Comparison of ENCODE assay signal across 8 cellular contexts in genomic region chr22:49992921-49993648, GRCh38. TPM values are rescaled to one million over a fixed set of nuclear protein-coding genes. Genes with fewer than 3 reads are reported as not detected.
DNase-seq lines count a peak whose midpoint lies in the region; ATAC-seq and TF ChIP-seq lines count a peak whose summit lies in the region.

No MANE protein-coding gene starts in this region.

- H3K4me3 Mint-ChIP-seq in activated T-helper 17 cell treated with anti-CD3 and anti-CD28 coated beads, Interleukin-2, amount 50 U/mL, for 72 hours = peak overlapping the region; percentile 20

- no peaks in the 10 kb centered on the region for H3K36me3 Mint-ChIP-seq in activated T-helper 17 cell treated with anti-CD3 and anti-CD28 coated beads, Interleukin-2, amount 50 U/mL, for 72 hours (ENCODE audit: low read depth)

- no peaks in the 10 kb centered on the region for H3K27me3 ChIP-seq in foreskin keratinocyte
- no peaks in the 10 kb centered on the region for H3K27me3 ChIP-seq in osteoblast (ENCODE audit: insufficient read depth, low read length)
- H3K27me3 ChIP-seq in upper lobe of left lung = no peaks in the 10 kb centered on the region

- no peaks in the 10 kb centered on the region for H4K20me1 ChIP-seq in OCI-LY7 (ENCODE audit: insufficient read depth, low read length)
- no peaks in the 10 kb centered on the region for H4K20me1 ChIP-seq in osteoblast (ENCODE audit: insufficient read depth, low read length)

- no peaks in the 10 kb centered on the region for H3K9me2 ChIP-seq in OCI-LY7 (ENCODE audit: insufficient read depth, low read length)

- intact Hi-C loops in OCI-LY7 (cut with micrococcal nuclease; ENCODE audit: unreplicated experiment) = loop anchor here (1.0 to 5.0 kb wide), 2 partner anchors 39 to 63 kb away; no protein-coding TSS in a partner anchor

- H3K4me2 ChIP-seq in OCI-LY7 (ENCODE audit: low read length) = 0 out of 2 replicates have a peak overlapping the region, but pooled peaks have one; percentile 13
- no peak overlapping the region for H3K4me2 ChIP-seq in osteoblast (ENCODE audit: insufficient read depth, low read length)

- peak overlapping the region; percentile 56 for H3K27ac Mint-ChIP-seq in activated T-helper 17 cell treated with anti-CD3 and anti-CD28 coated beads, Interleukin-2, amount 50 U/mL, for 72 hours

- H3K4me1 ChIP-seq in OCI-LY7 (ENCODE audit: insufficient read depth, low read length, poor library complexity, severe bottlenecking) (peaks cover 10% of the 10 kb centered on the region), foreskin keratinocyte (no peaks in the 10 kb centered on the region), osteoblast (ENCODE audit: insufficient read depth, low read length) (no peaks in the 10 kb centered on the region), upper lobe of left lung (peaks cover 7 to 8% (median 7%) of the 10 kb centered on the region in 4 donors)

- TF ChIP-seq CTCF in OCI-LY7 (conservative IDR thresholded peaks at IDR 0.05; ENCODE audit: low read length) = peak; percentile 80
- TF ChIP-seq CTCF in foreskin keratinocyte (conservative IDR thresholded peaks at IDR 0.05) = peak; percentile 76
- TF ChIP-seq CTCF in osteoblast (IDR thresholded peaks at IDR 0.05; ENCODE audit: extremely low read depth, low read depth, low read length) = peak; percentile 68
- peak; percentile 81 to 89 (median 88) for TF ChIP-seq CTCF in upper lobe of left lung (IDR thresholded peaks at IDR 0.05)

- H3K9me3 Mint-ChIP-seq in activated T-helper 17 cell treated with anti-CD3 and anti-CD28 coated beads, Interleukin-2, amount 50 U/mL, for 72 hours = peaks cover 6% of the 10 kb centered on the region

- no peak for TF ChIP-seq POLR2A in upper lobe of left lung (IDR thresholded peaks at IDR 0.05)

- peak; percentile 98 for ATAC-seq in activated T-helper 17 cell treated with anti-CD3 and anti-CD28 coated beads, Interleukin-2, amount 50 U/mL, for 72 hours (replicated peaks)
- peak; percentile 70 for ATAC-seq in foreskin keratinocyte
- ATAC-seq in upper lobe of left lung (ENCODE audit: low FRiP score in 2 of 2) = peak; percentile 76 to 77

- H2AFZ ChIP-seq in OCI-LY7 (ENCODE audit: low read length) (no peak overlapping the region), osteoblast (ENCODE audit: low read length) (no peak overlapping the region)

- BruUV-seq in OCI-LY7 (replicated peaks; lab: Mats Ljungman, UMichigan) = no TSS peak

- peaks cover 9% of the 10 kb centered on the region for H3K9me3 ChIP-seq in OCI-LY7 (ENCODE audit: low read length)
- H3K9me3 ChIP-seq in osteoblast (ENCODE audit: low read depth, low read length) = no peaks in the 10 kb centered on the region
- peaks cover 0 to 9% (median 0%) of the 10 kb centered on the region in 4 donors for H3K9me3 ChIP-seq in upper lobe of left lung

- H3K4me1 Mint-ChIP-seq in activated T-helper 17 cell treated with anti-CD3 and anti-CD28 coated beads, Interleukin-2, amount 50 U/mL, for 72 hours = peaks cover 9% of the 10 kb centered on the region

- no peaks in the 10 kb centered on the region for H3K36me3 ChIP-seq in OCI-LY7 (ENCODE audit: insufficient read depth, low read length)
- H3K36me3 ChIP-seq in osteoblast (ENCODE audit: insufficient read depth, low read length) = no peaks in the 10 kb centered on the region
- no peaks in the 10 kb centered on the region for H3K36me3 ChIP-seq in upper lobe of left lung

- H3K4me3 ChIP-seq in OCI-LY7 (ENCODE audit: low read depth, low read length, poor library complexity, severe bottlenecking) (no peak overlapping the region), osteoblast (ENCODE audit: insufficient read depth, low read length) (no peak overlapping the region), upper lobe of left lung (no peak overlapping the region)

- WGBS in upper lobe of left lung, 2 donors = 43 to 45% methylated on average over 14 to 18 of the region's 23 CpGs

- no peak for TF ChIP-seq EP300 in upper lobe of left lung (IDR thresholded peaks at IDR 0.05)

- H3K27ac ChIP-seq in OCI-LY7 (ENCODE audit: low read depth, low read length, poor library complexity, severe bottlenecking) = no peak overlapping the region
- no peak overlapping the region for H3K27ac ChIP-seq in foreskin keratinocyte
- H3K27ac ChIP-seq in osteoblast (ENCODE audit: low read depth, low read length) = no peak overlapping the region
- H3K27ac ChIP-seq in upper lobe of left lung = no peak overlapping the region

- H3K79me2 ChIP-seq in OCI-LY7 (ENCODE audit: insufficient read depth, low read depth, low read length) = no peaks in the 10 kb centered on the region
- H3K79me2 ChIP-seq in osteoblast (ENCODE audit: insufficient read depth, low read length) = no peaks in the 10 kb centered on the region

- CTCF ChIA-PET in OCI-LY7 (lab: Charles Lee; ENCODE audit: unreplicated experiment) = no interaction called here

- DNase-seq in DMS 273 (lab: John Stamatoyannopoulos, UW; ENCODE audit: unreplicated experiment) (peak; percentile 61), DMS 273 treated with DMSO at 0.1 percent for 48 hours (lab: John Stamatoyannopoulos, UW) (no peak), OCI-LY7 (ENCODE audit: low spot score) (peak; percentile 74), foreskin keratinocyte (no peak), osteoblast (ENCODE audit: insufficient read length, low spot score, missing footprints) (peak; percentile 98), upper lobe of left lung (peak; percentile 81 to 91), NCI-H2029 treated with DMSO at 0.1 percent for 48 hours (lab: John Stamatoyannopoulos, UW) (no peak)

- no peaks in the 10 kb centered on the region for H3K27me3 Mint-ChIP-seq in activated T-helper 17 cell treated with anti-CD3 and anti-CD28 coated beads, Interleukin-2, amount 50 U/mL, for 72 hours

- POLR2A ChIA-PET in OCI-LY7 (lab: Charles Lee) = no interaction called here

RNA-seq across cellular contexts. Expression of gene IL17REL, which starts 19.5 kb away (rescaled TPM):
- 0.03 TPM in 1 of 2 replicates, not detected in the other for total RNA-seq in OCI-LY7 (2014; rRNA removed; shearing (Covaris generic))
- total RNA-seq in OCI-LY7 (2022) (not detected in 2 replicates), foreskin keratinocyte (not detected in 2 replicates), osteoblast (not detected in 2 replicates), upper lobe of left lung (under 1 TPM in 1 of 6 donors, not detected in 5; 0.06 TPM)
- total RNA-seq in activated T-helper 17 cell treated with anti-CD3 and anti-CD28 coated beads, Interleukin-2, amount 50 U/mL, for 72 hours = under 1 TPM; 0.09 to 0.42 TPM
- not detected in 2 replicates for polyA plus RNA-seq in foreskin keratinocyte

RNA-seq across cellular contexts. Expression of gene PIM3, which starts 32.5 kb away (rescaled TPM):
- 74.3 and 81.7 TPM in 2 replicates for total RNA-seq in OCI-LY7 (2014; rRNA removed; shearing (Covaris generic))
- total RNA-seq in OCI-LY7 (2022) (60.5 and 66.5 TPM in 2 replicates), foreskin keratinocyte (11.9 and 15.8 TPM in 2 replicates), osteoblast (14.4 and 19.9 TPM in 2 replicates), upper lobe of left lung (100 to 1,000 TPM; 131 to 246 (median 156) TPM)
- 100 to 1,000 TPM in 1 of 2 donors, 10 to 100 TPM in 1; 94.8 to 235 TPM for total RNA-seq in activated T-helper 17 cell treated with anti-CD3 and anti-CD28 coated beads, Interleukin-2, amount 50 U/mL, for 72 hours
- polyA plus RNA-seq in foreskin keratinocyte = 13.6 and 16.6 TPM in 2 replicates

Comparison
In these comparisons a context has a peak if more than half of its experiments do, and no peak if none do; other contexts are left out.
1. DNase-seq: peak in DMS 273 (single experiment), OCI-LY7 (single experiment), osteoblast (single experiment) and upper lobe of left lung (2 of 2); none in DMS 273 treated with DMSO at 0.1 percent for 48 hours (single experiment), foreskin keratinocyte (0 of 2) and NCI-H2029 treated with DMSO at 0.1 percent for 48 hours (single experiment).
2. Peak in every context shown above with its lines, with median percentiles within 50 percentile points of each other: CTCF ChIP-seq and ATAC-seq.